In genomic region chr2:224598669-224599068, GRCh38 we compare ENCODE assay signal across 25 cellular contexts.
"Had no signal": no experiment of that assay in that cellular context is flagged by ENCODE, and none has a peak within 500 bp of the region (broad histone marks: within the 10 kb centered on the region; RNA-seq: fewer than 3 reads in every experiment).

No MANE protein-coding gene starts in this region.

- DNase-seq: heart right ventricle; islet precursor cell; left cardiac atrium; lower lobe of right lung; mammary epithelial cell; mesenchymal stem cell; naive thymus-derived CD8-positive, alpha-beta T cell; nucleus accumbens; right lobe of liver; stimulated activated CD4-positive, alpha-beta T cell treated with anti-CD3 and anti-CD28 coated beads, Interleukin-2, amount 100 ng/mL, for 24 hours; stimulated activated CD4-positive, alpha-beta T cell treated with anti-CD3 and anti-CD28 coated beads, Interleukin-4, amount 100 ng/mL, for 1 hour; stimulated activated naive B cell treated with anti-CD40 and anti-IgM and Interleukin-4, amounts not matched to agents 10 μg/mL and 1 μg/mL and 100 μg/mL, for 72 hours; stimulated activated naive CD8-positive, alpha-beta T cell treated with anti-CD3 and anti-CD28 coated beads, Interleukin-15, Interleukin-2, amounts not matched to agents 100 U/mL and 50 U/mL, for 24 hours; stomach; testis; transverse colon; upper lobe of right lung had no signal

- H3K79me2 ChIP-seq: hepatocyte, parathyroid adenoma had no signal

- H3K9me3 Mint-ChIP-seq: nephron; neural crest cell; stimulated activated naive B cell treated with anti-CD40 and anti-IgM and Interleukin-4, amounts not matched to agents 10 μg/mL and 1 μg/mL and 100 μg/mL, for 72 hours had no signal

- H3K4me2 ChIP-seq: hepatocyte, smooth muscle cell had no signal

- ATAC-seq: heart right ventricle; left cardiac atrium; left lobe of liver; naive thymus-derived CD8-positive, alpha-beta T cell; right lobe of liver; stimulated activated naive B cell treated with anti-CD40 and anti-IgM and Interleukin-4, amounts not matched to agents 10 μg/mL and 1 μg/mL and 100 μg/mL, for 72 hours; stimulated activated naive CD8-positive, alpha-beta T cell treated with anti-CD3 and anti-CD28 coated beads, Interleukin-15, Interleukin-2, amounts not matched to agents 100 U/mL and 50 U/mL, for 24 hours had no signal

- H3K36me3 Mint-ChIP-seq: naive thymus-derived CD8-positive, alpha-beta T cell had no signal

- H3K27ac ChIP-seq: heart right ventricle, hepatocyte, lower lobe of right lung, parathyroid adenoma, right atrium auricular region, right lobe of liver, stomach, testis, thyroid gland, transverse colon, upper lobe of right lung had no signal

- H3K9me3 ChIP-seq: heart right ventricle, lower lobe of right lung, right atrium auricular region, right lobe of liver, stomach, testis, thyroid gland, transverse colon, upper lobe of right lung had no signal

- H2AFZ ChIP-seq: hepatocyte, parathyroid adenoma had no signal

- H3K4me3 Mint-ChIP-seq: naive thymus-derived CD8-positive, alpha-beta T cell; nephron; neural crest cell; stimulated activated naive B cell treated with anti-CD40 and anti-IgM and Interleukin-4, amounts not matched to agents 10 μg/mL and 1 μg/mL and 100 μg/mL, for 72 hours had no signal

- H3K9ac ChIP-seq: parathyroid adenoma had no signal

- H3K27ac Mint-ChIP-seq: naive thymus-derived CD8-positive, alpha-beta T cell; nephron; stimulated activated naive B cell treated with anti-CD40 and anti-IgM and Interleukin-4, amounts not matched to agents 10 μg/mL and 1 μg/mL and 100 μg/mL, for 72 hours had no signal

- H3K4me1 ChIP-seq: heart right ventricle, lower lobe of right lung, parathyroid adenoma, right atrium auricular region, right lobe of liver, stomach, testis, thyroid gland, transverse colon, upper lobe of right lung had no signal

- H3K36me3 ChIP-seq: heart right ventricle, lower lobe of right lung, right atrium auricular region, right lobe of liver, stomach, thyroid gland, transverse colon, upper lobe of right lung had no signal

- H3K27me3 ChIP-seq: hepatocyte, right atrium auricular region, right lobe of liver, stomach, testis, thyroid gland, transverse colon, upper lobe of right lung had no signal

- H3K4me3 ChIP-seq: heart right ventricle, hepatocyte, lower lobe of right lung, right atrium auricular region, right lobe of liver, smooth muscle cell, stomach, testis, thyroid gland, transverse colon, upper lobe of right lung had no signal
